In genomic region chr5:14914603-14915277, GRCh38 we compare ENCODE assay signal across 15 cellular contexts. TPM values are rescaled to one million over a fixed set of nuclear protein-coding genes. Genes with fewer than 3 reads are reported as not detected.
DNase-seq lines count a peak whose midpoint lies in the region; ATAC-seq and TF ChIP-seq lines count a peak whose summit lies in the region.
"Had no signal": no experiment of that assay in that cellular context is flagged by ENCODE, and none has a peak within 500 bp of the region (broad histone marks: within the 10 kb centered on the region; RNA-seq: fewer than 3 reads in every experiment).

No MANE protein-coding gene starts in this region.

- ATAC-seq in esophagus mucosa (no peak), HG03565 (IDR thresholded peaks at IDR 0.05; ENCODE audit: unreplicated experiment) (no peak)

- POLR2A ChIA-PET in RWPE1 (lab: Yijun Ruan, JAX; ENCODE audit: low non-redundant PET), result no interaction called here

- H3K27ac ChIP-seq in RWPE1, result no peak overlapping the region
- H3K27ac ChIP-seq: KMS-11, thyroid gland had no signal

- peak overlapping the region; percentile 13 for H3K27ac Mint-ChIP-seq in activated T-cell treated with anti-CD3 and anti-CD28 coated beads, Interleukin-2, amount 50 U/mL, for 24 hours
- H3K27ac Mint-ChIP-seq in stimulated activated naive CD8-positive, alpha-beta T cell treated with anti-CD3 and anti-CD28 coated beads, Interleukin-15, Interleukin-2, amounts not matched to agents 100 ng/mL and 50 ng/mL, for 24 hours, result peak overlapping the region; percentile 72
- H3K27ac Mint-ChIP-seq: nephron progenitor cell had no signal

- peaks cover 27% of the 10 kb centered on the region for H3K4me1 Mint-ChIP-seq in activated T-cell treated with anti-CD3 and anti-CD28 coated beads, Interleukin-2, amount 50 U/mL, for 24 hours (ENCODE audit: low read depth)
- peaks cover 26% of the 10 kb centered on the region for H3K4me1 Mint-ChIP-seq in stimulated activated naive CD8-positive, alpha-beta T cell treated with anti-CD3 and anti-CD28 coated beads, Interleukin-15, Interleukin-2, amounts not matched to agents 100 ng/mL and 50 ng/mL, for 24 hours (ENCODE audit: low read depth)
- H3K4me1 Mint-ChIP-seq: nephron progenitor cell had no signal

- CTCF ChIA-PET in RWPE1 (lab: Yijun Ruan, JAX), result no interaction called here

- no peaks in the 10 kb centered on the region for H3K27me3 Mint-ChIP-seq in activated T-cell treated with anti-CD3 and anti-CD28 coated beads, Interleukin-2, amount 50 U/mL, for 24 hours
- peaks cover 3% of the 10 kb centered on the region for H3K27me3 Mint-ChIP-seq in stimulated activated naive CD8-positive, alpha-beta T cell treated with anti-CD3 and anti-CD28 coated beads, Interleukin-15, Interleukin-2, amounts not matched to agents 100 ng/mL and 50 ng/mL, for 24 hours

- H3K36me3 Mint-ChIP-seq in activated T-cell treated with anti-CD3 and anti-CD28 coated beads, Interleukin-2, amount 50 U/mL, for 24 hours (ENCODE audit: low read depth), result no peaks in the 10 kb centered on the region
- no peaks in the 10 kb centered on the region for H3K36me3 Mint-ChIP-seq in stimulated activated naive CD8-positive, alpha-beta T cell treated with anti-CD3 and anti-CD28 coated beads, Interleukin-15, Interleukin-2, amounts not matched to agents 100 ng/mL and 50 ng/mL, for 24 hours (ENCODE audit: low read depth)

- peaks cover 5% of the 10 kb centered on the region for H3K9me3 Mint-ChIP-seq in activated T-cell treated with anti-CD3 and anti-CD28 coated beads, Interleukin-2, amount 50 U/mL, for 24 hours
- peaks cover 12% of the 10 kb centered on the region for H3K9me3 Mint-ChIP-seq in stimulated activated naive CD8-positive, alpha-beta T cell treated with anti-CD3 and anti-CD28 coated beads, Interleukin-15, Interleukin-2, amounts not matched to agents 100 ng/mL and 50 ng/mL, for 24 hours
- H3K9me3 Mint-ChIP-seq: nephron progenitor cell had no signal

- no peak for TF ChIP-seq CTCF in RWPE1 (conservative IDR thresholded peaks at IDR 0.05; ENCODE audit: low read depth)

- DNase-seq in activated T-cell treated with anti-CD3 and anti-CD28 coated beads, Interleukin-2, amount 50 U/mL, for 24 hours, result no peak
- no peak for DNase-seq in activated T-cell treated with anti-CD3 and anti-CD28 coated beads, Interleukin-2, amount 50 U/mL, for 48 hours
- DNase-seq in RWPE1 (ENCODE audit: low spot score), result peak; percentile 67
- DNase-seq in fibroblast of gingiva (ENCODE audit: low read depth), result peak; percentile 65
- DNase-seq in SHP77 (lab: John Stamatoyannopoulos, UW), result no peak
- DNase-seq: ACHN, cerebellar nuclear complex, DMS79 treated with DMSO at 0.1 percent for 48 hours, NCI-H2171, nephron progenitor cell, thyroid gland had no signal

- H3K4me3 Mint-ChIP-seq in activated T-cell treated with anti-CD3 and anti-CD28 coated beads, Interleukin-2, amount 50 U/mL, for 24 hours, result no peak overlapping the region
- H3K4me3 Mint-ChIP-seq in stimulated activated naive CD8-positive, alpha-beta T cell treated with anti-CD3 and anti-CD28 coated beads, Interleukin-15, Interleukin-2, amounts not matched to agents 100 ng/mL and 50 ng/mL, for 24 hours, result no peak overlapping the region
- H3K4me3 Mint-ChIP-seq: nephron progenitor cell had no signal

RNA-seq across cellular contexts. Expression of gene ANKH, which starts 43.2 kb away (rescaled TPM):
- total RNA-seq in esophagus mucosa, result 25.5 TPM

Comparison
In these comparisons a context has a peak if more than half of its experiments do, and no peak if none do; other contexts are left out.
1. DNase-seq: peak in RWPE1 (single experiment) and fibroblast of gingiva (single experiment); none in activated T-cell treated with anti-CD3 and anti-CD28 coated beads, Interleukin-2, amount 50 U/mL, for 24 hours (single experiment), activated T-cell treated with anti-CD3 and anti-CD28 coated beads, Interleukin-2, amount 50 U/mL, for 48 hours (0 of 2) and SHP77 (0 of 2).